ENCODE assay signal across 25 cellular contexts in genomic region chr15:56028430-56028829, GRCh38.
"Had no signal": no experiment of that assay in that cellular context is flagged by ENCODE, and none has a peak within 500 bp of the region (broad histone marks: within the 10 kb centered on the region; RNA-seq: fewer than 3 reads in every experiment).

No MANE protein-coding gene starts in this region.

- ATAC-seq: gastrocnemius medialis; heart right ventricle; left cardiac atrium; lower lobe of right lung; natural killer cell treated with Interleukin-12 subunit alpha and Interleukin-12 subunit beta and Interleukin-15 and Interleukin-18, amount 100 ng/mL, for 72 hours had no signal

- H3K36me3 ChIP-seq: gastrocnemius medialis, heart right ventricle, left ventricle myocardium inferior, lower lobe of right lung, neural progenitor cell, ovary, right atrium auricular region, sigmoid colon, stomach, thoracic aorta, transverse colon, uterus had no signal

- H3K4me1 ChIP-seq: gastrocnemius medialis, heart right ventricle, left ventricle myocardium inferior, lower lobe of right lung, neural progenitor cell, right atrium auricular region, sigmoid colon, stomach, transverse colon, uterus had no signal

- H3K9ac ChIP-seq: neural progenitor cell had no signal

- DNase-seq: effector memory CD4-positive, alpha-beta T cell; gastrocnemius medialis; heart right ventricle; hypothalamus; left cardiac atrium; left ventricle myocardium inferior; lower lobe of right lung; mesenchymal stem cell; midbrain; nucleus accumbens; ovary; sigmoid colon; stimulated activated CD4-positive, alpha-beta T cell treated with anti-CD3 and anti-CD28 coated beads, Interleukin-2, amount 100 ng/mL, for 24 hours; stimulated activated naive CD4-positive, alpha-beta T cell; stomach; substantia nigra; transverse colon; uterus had no signal

- H3K9me3 ChIP-seq: gastrocnemius medialis, lower lobe of right lung, ovary, right atrium auricular region, sigmoid colon, thoracic aorta, uterus had no signal

- H2AFZ ChIP-seq: neural progenitor cell had no signal

- H3K4me2 ChIP-seq: neural progenitor cell had no signal

- H3K4me3 ChIP-seq: gastrocnemius medialis, heart right ventricle, left ventricle myocardium inferior, lower lobe of right lung, neural progenitor cell, ovary, right atrium auricular region, sigmoid colon, skin epidermis, stomach, thoracic aorta, transverse colon, uterus had no signal

- H3K27me3 ChIP-seq: gastrocnemius medialis, heart right ventricle, neural progenitor cell, ovary, right atrium auricular region, sigmoid colon, stomach, transverse colon, uterus had no signal

- FAIRE-seq: endometrium, islet of Langerhans had no signal

- H3K27ac ChIP-seq: gastrocnemius medialis, heart right ventricle, left ventricle myocardium inferior, lower lobe of right lung, neural progenitor cell, ovary, right atrium auricular region, sigmoid colon, skin epidermis, stomach, thoracic aorta, transverse colon, uterus had no signal
